ENCODE assay signal across 1 cellular context in genomic region chr6:99425647-99426453, GRCh38.
A peak's percentile ranks its signal among the peaks of the same experiment; 100 is the strongest.
TF ChIP-seq lines count a peak whose summit lies in the region.

No MANE protein-coding gene starts in this region.

TF ChIP-seq in K562, 482 proteins besides CTCF, POLR2A, EP300 and RAD21 (continued from another document and continues in another):
- TF ChIP-seq E2F1 (CRISPR knock-in tag; IDR thresholded peaks at IDR 0.05) (peak; percentile 57; the same call in 1 of the 2 replicates), RBM34 (IDR thresholded peaks at IDR 0.05; ENCODE audit: borderline replicate concordance, insufficient read depth, low read length) (no peak), ZEB2 (IDR thresholded peaks at IDR 0.05) (0 out of 2 replicates have a peak, but pooled peaks have one; percentile 34), CREB3 (tag; conservative IDR thresholded peaks at IDR 0.05; ENCODE audit: low read depth) (no peak; the same call in 1 of the 2 replicates), CAMTA2 (CRISPR knock-in tag; conservative IDR thresholded peaks at IDR 0.05) (no peak), NCOR1 (IDR thresholded peaks at IDR 0.05) (peak; percentile 35), TAF1 (IDR thresholded peaks at IDR 0.05; ENCODE audit: control insufficient read depth, extremely low read depth, insufficient read depth, low read length, severe bottlenecking) (peak; percentile 19), CCAR2 (IDR thresholded peaks at IDR 0.05; ENCODE audit: low read depth, low read length) (no peak), ZNF740 (CRISPR knock-in tag; IDR thresholded peaks at IDR 0.05) (peak; percentile 98), ZNF740 (tag; IDR thresholded peaks at IDR 0.05) (peak in 1 of 2 experiments; percentile 91; a peak in 2 of 4 replicates), DPF2 (IDR thresholded peaks at IDR 0.05) (no peak; the same call in 1 of the 2 replicates), ATF7 (IDR thresholded peaks at IDR 0.05) (0 out of 2 replicates have a peak, but pooled peaks have one; percentile 35), ZNF764 (CRISPR knock-in tag; IDR thresholded peaks at IDR 0.05; ENCODE audit: low read depth) (peak; percentile 92), KLF16 (IDR thresholded peaks at IDR 0.05) (peak; percentile 70), OTX1 (CRISPR knock-in tag; IDR thresholded peaks at IDR 0.05) (0 out of 2 replicates have a peak, but pooled peaks have one; percentile 20), RFX7 (CRISPR knock-in tag; IDR thresholded peaks at IDR 0.05) (no peak), PRDM10 (IDR thresholded peaks at IDR 0.05; ENCODE audit: partially characterized antibody) (peak; percentile 85), ZNF174 (CRISPR knock-in tag; IDR thresholded peaks at IDR 0.05) (no peak), PTRF (tag; IDR thresholded peaks at IDR 0.05) (0 out of 2 replicates have a peak, but pooled peaks have one; percentile 51), RCOR1 (IDR thresholded peaks at IDR 0.05; ENCODE audit: borderline replicate concordance in 1 of 2, low read depth in 2 of 2, low read length in 2 of 2) (peak in 1 of 2 experiments; percentile 56; a peak in 1 of 4 replicates), UBTF (IDR thresholded peaks at IDR 0.05; ENCODE audit: borderline replicate concordance in 1 of 2, low read depth in 2 of 2, low read length in 2 of 2) (0 out of 4 replicates have a peak, but pooled peaks of 1 of the 2 experiments have one; percentile 34), TFAP4 (CRISPR knock-in tag; IDR thresholded peaks at IDR 0.05; ENCODE audit: borderline replicate concordance) (peak; percentile 91), ZNF431 (CRISPR knock-in tag; IDR thresholded peaks at IDR 0.05) (peak; percentile 15; the same call in 1 of the 2 replicates), ZFP1 (CRISPR knock-in tag; IDR thresholded peaks at IDR 0.05) (peak; percentile 48; the same call in 1 of the 2 replicates), NONO (IDR thresholded peaks at IDR 0.05; ENCODE audit: low read depth in 2 of 2, low read length in 1 of 2) (0 out of 4 replicates have a peak, but pooled peaks of 1 of the 2 experiments have one; percentile 34), ELK1 (CRISPR knock-in tag; IDR thresholded peaks at IDR 0.05) (no peak), ZNF395 (CRISPR knock-in tag; IDR thresholded peaks at IDR 0.05) (peak; percentile 82), ARID4B (CRISPR knock-in tag; IDR thresholded peaks at IDR 0.05) (no peak), KLF10 (CRISPR knock-in tag; IDR thresholded peaks at IDR 0.05) (no peak), CC2D1A (IDR thresholded peaks at IDR 0.05) (peak; percentile 45; the same call in 1 of the 2 replicates), RNF2 (IDR thresholded peaks at IDR 0.05) (0 out of 2 replicates have a peak, but pooled peaks have one; percentile 2), SLC30A9 (CRISPR knock-in tag; IDR thresholded peaks at IDR 0.05) (no peak), ATF3 (IDR thresholded peaks at IDR 0.05) (no peak; the same call in 1 of the 2 replicates), ATF3 (CRISPR knock-in tag; conservative IDR thresholded peaks at IDR 0.05) (0 out of 2 replicates have a peak, but pooled peaks have one; percentile 10), ZFP36 (IDR thresholded peaks at IDR 0.05; ENCODE audit: low read depth, low read length, partially characterized antibody) (no peak), ZNF3 (CRISPR knock-in tag; IDR thresholded peaks at IDR 0.05) (no peak), HES1 (IDR thresholded peaks at IDR 0.05; ENCODE audit: low read depth) (0 out of 2 replicates have a peak, but pooled peaks have one; percentile 25), ID3 (CRISPR knock-in tag; IDR thresholded peaks at IDR 0.05) (no peak), ID3 (tag; IDR thresholded peaks at IDR 0.05) (peak; percentile 99), L3MBTL2 (IDR thresholded peaks at IDR 0.05) (peak; percentile 30), POU5F1 (IDR thresholded peaks at IDR 0.05; ENCODE audit: borderline replicate concordance, low read depth, low read length, partially characterized antibody) (peak; percentile 10), SETDB1 (IDR thresholded peaks at IDR 0.05; ENCODE audit: low read length) (no peak)
